In the genomic region with DNA sequence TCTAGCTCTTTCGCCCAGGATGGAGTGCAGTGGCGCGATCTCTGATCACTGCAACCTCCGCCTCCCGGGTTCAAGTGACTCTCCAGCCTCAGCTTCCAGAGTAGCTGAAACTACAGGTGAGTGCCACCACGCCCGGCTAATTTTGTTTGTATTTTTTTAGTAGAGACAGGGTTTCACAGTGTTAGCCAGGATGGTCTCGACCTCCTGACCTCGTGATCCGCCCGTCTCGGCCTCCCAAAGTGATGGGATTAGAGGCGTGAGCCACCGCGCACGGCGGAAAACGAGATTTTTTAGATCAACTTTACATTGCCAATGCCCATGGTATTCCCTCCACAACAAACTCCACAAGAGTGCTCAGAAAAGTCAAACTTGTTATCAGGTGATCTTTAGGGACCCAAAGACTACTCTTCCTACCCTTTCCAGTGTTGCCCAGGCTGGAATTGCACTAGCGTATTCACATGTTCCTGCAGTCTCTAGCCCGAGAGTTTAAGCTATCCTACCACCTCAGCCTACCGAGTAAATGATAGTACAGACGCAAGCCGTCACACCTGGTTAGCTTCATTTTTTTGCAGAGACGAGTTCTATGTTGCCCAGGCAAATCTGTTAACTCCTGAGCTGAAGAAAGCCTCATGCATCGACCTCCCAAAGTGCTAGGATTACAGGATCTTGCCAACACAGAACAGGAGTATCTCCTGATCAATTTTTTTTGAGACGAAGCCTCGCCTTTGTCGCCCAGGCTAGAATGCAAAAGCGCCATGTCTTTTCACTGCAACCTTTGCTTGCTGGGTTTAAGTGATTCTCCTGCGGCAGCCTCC, we compare ENCODE assay signal across 9 cellular contexts.
A peak's percentile ranks its signal among the peaks of the same experiment; 100 is the strongest.
DNase-seq lines count a peak whose midpoint lies in the region; ATAC-seq, FAIRE-seq and TF ChIP-seq lines count a peak whose summit lies in the region.
"Had no signal": no experiment of that assay in that cellular context is flagged by ENCODE, and none has a peak within 500 bp of the region (broad histone marks: within the 10 kb centered on the region; RNA-seq: fewer than 3 reads in every experiment).

No MANE protein-coding gene starts in this region.

- H3K4me3 ChIP-seq in HUES64 (ENCODE audit: low read length): peak overlapping the region; percentile 67
- peak overlapping the region; percentile 39 to 51 for H3K4me3 ChIP-seq in kidney (ENCODE audit: low read length in 2 of 2)
- H3K4me3 ChIP-seq in tibial artery: peak overlapping the region; percentile 58 to 68

- H3K36me3 Mint-ChIP-seq in activated naive CD8-positive, alpha-beta T cell treated with anti-CD3 and anti-CD28 coated beads, Interleukin-2, amount 10 ng/mL, durations not matched to agents 7 days and 5 days: no peaks in the 10 kb centered on the region

- H3K27me3 ChIP-seq in HUES64 (ENCODE audit: insufficient read depth, low read length) (no peaks in the 10 kb centered on the region), tibial artery (no peaks in the 10 kb centered on the region)

- ATAC-seq in activated naive CD8-positive, alpha-beta T cell treated with anti-CD3 and anti-CD28 coated beads, Interleukin-2, amount 10 ng/mL, durations not matched to agents 7 days and 5 days (ENCODE audit: low read depth): peak; percentile 9
- ATAC-seq in GM19035 (IDR thresholded peaks at IDR 0.05; ENCODE audit: unreplicated experiment) (no peak), HG02610 (IDR thresholded peaks at IDR 0.05; ENCODE audit: unreplicated experiment) (no peak)

- no peak overlapping the region for H3K27ac Mint-ChIP-seq in activated naive CD8-positive, alpha-beta T cell treated with anti-CD3 and anti-CD28 coated beads, Interleukin-2, amount 10 ng/mL, durations not matched to agents 7 days and 5 days

- H3K4me1 ChIP-seq in HUES64 (ENCODE audit: insufficient read depth, low read length) (peaks cover 13% of the 10 kb centered on the region), kidney (ENCODE audit: control insufficient read depth in 1 of 2, insufficient read depth in 1 of 2, low read depth in 1 of 2, low read length in 2 of 2) (peaks cover 0 to 6% of the 10 kb centered on the region in 2 donors), tibial artery (peaks cover 0 to 20% (median 4%) of the 10 kb centered on the region in 4 donors)

- no peak overlapping the region for H3K4me3 Mint-ChIP-seq in activated naive CD8-positive, alpha-beta T cell treated with anti-CD3 and anti-CD28 coated beads, Interleukin-2, amount 10 ng/mL, durations not matched to agents 7 days and 5 days
- H3K4me3 Mint-ChIP-seq: T-helper 1 cell treated with Interleukin-12 subunit alpha and Interleukin-12 subunit beta and Interleukin-4 antibody, amounts not matched to agents 30 μg/mL and 1 μg/mL, for 36 hours had no signal

- no peaks in the 10 kb centered on the region for H3K9me3 ChIP-seq in HUES64 (ENCODE audit: insufficient read depth, low read depth, low read length)
- H3K9me3 ChIP-seq in kidney (ENCODE audit: control insufficient read depth in 1 of 2, low read length in 2 of 2): no peaks in the 10 kb centered on the region
- no peaks in the 10 kb centered on the region for H3K9me3 ChIP-seq in tibial artery

- no peaks in the 10 kb centered on the region for H3K9me3 Mint-ChIP-seq in activated naive CD8-positive, alpha-beta T cell treated with anti-CD3 and anti-CD28 coated beads, Interleukin-2, amount 10 ng/mL, durations not matched to agents 7 days and 5 days
- H3K9me3 Mint-ChIP-seq: T-helper 1 cell treated with Interleukin-12 subunit alpha and Interleukin-12 subunit beta and Interleukin-4 antibody, amounts not matched to agents 30 μg/mL and 1 μg/mL, for 36 hours had no signal

- POLR2A ChIA-PET in activated naive CD8-positive, alpha-beta T cell treated with anti-CD3 and anti-CD28 coated beads, Interleukin-2, amount 10 ng/mL, durations not matched to agents 7 days and 5 days (lab: Charles Lee): interaction anchor here (0.7 to 26.7 kb wide), 40 partner anchors 10 to 1678 kb away, joined by 3 to 1314 read pairs (median 16); a partner anchor contains a TSS

- peak; percentile 37 for DNase-seq in EH (ENCODE audit: low read depth)
- no peak for DNase-seq in activated naive CD8-positive, alpha-beta T cell treated with anti-CD3 and anti-CD28 coated beads, Interleukin-2, amount 10 ng/mL, durations not matched to agents 7 days and 5 days
- no peak for DNase-seq in kidney
- DNase-seq in tibial artery: no peak
- DNase-seq in stimulated activated CD8-positive, alpha-beta memory T cell treated with anti-CD3 and anti-CD28 coated beads, Interleukin-4, amount 100 ng/mL, for 48 hours: no peak

- H3K36me3 ChIP-seq in HUES64 (ENCODE audit: insufficient read depth, low read length): no peaks in the 10 kb centered on the region
- H3K36me3 ChIP-seq in kidney (ENCODE audit: control insufficient read depth in 1 of 2, insufficient read depth in 2 of 2, low read length in 2 of 2): no peaks in the 10 kb centered on the region
- no peaks in the 10 kb centered on the region for H3K36me3 ChIP-seq in tibial artery

- H3K27ac ChIP-seq in HUES64 (ENCODE audit: low read depth, low read length) (peak overlapping the region; percentile 90), kidney (ENCODE audit: low read depth in 2 of 2, low read length in 2 of 2) (no peak overlapping the region), tibial artery (peak overlapping the region; percentile 87 to 91)

- peak overlapping the region; percentile 86 for H3K9ac ChIP-seq in HUES64 (ENCODE audit: low read depth, low read length)
- no peak overlapping the region for H3K9ac ChIP-seq in kidney (ENCODE audit: low read length in 2 of 2)

- intact Hi-C loops in kidney (cut with DNase I) (no loop called here), tibial artery (cut with DNase I; ENCODE audit: low total_unique reads) (no loop called here)

- TF ChIP-seq CTCF in kidney (IDR thresholded peaks at IDR 0.05; ENCODE audit: borderline replicate concordance, extremely low read depth, insufficient read depth): no peak
- no peak for TF ChIP-seq CTCF in tibial artery (IDR thresholded peaks at IDR 0.05)

- FAIRE-seq in kidney (lab: Jason Lieb, UNC): no peak

- 57% methylated on average over 30 of the region's 30 CpGs for WGBS in HUES64

- H3K4me1 Mint-ChIP-seq in activated naive CD8-positive, alpha-beta T cell treated with anti-CD3 and anti-CD28 coated beads, Interleukin-2, amount 10 ng/mL, durations not matched to agents 7 days and 5 days: peaks cover 30% of the 10 kb centered on the region

- H3K27me3 Mint-ChIP-seq in activated naive CD8-positive, alpha-beta T cell treated with anti-CD3 and anti-CD28 coated beads, Interleukin-2, amount 10 ng/mL, durations not matched to agents 7 days and 5 days: no peaks in the 10 kb centered on the region

Comparison
In these comparisons a context has a peak if more than half of its experiments do, and no peak if none do; other contexts are left out.
1. H3K27ac ChIP-seq: peak in HUES64 (single experiment) and tibial artery (2 of 2); none in kidney (0 of 2).
2. Peak in every context shown above with its lines, with median percentiles within 50 percentile points of each other: H3K4me3 ChIP-seq.